Comparison of ENCODE assay signal across 21 cellular contexts in genomic region chr5:170849374-170849773, GRCh38. TPM values are rescaled to one million over a fixed set of nuclear protein-coding genes. Genes with fewer than 3 reads are reported as not detected.
DNase-seq lines count a peak whose midpoint lies in the region; ATAC-seq, FAIRE-seq and TF ChIP-seq lines count a peak whose summit lies in the region.
"Had no signal": no experiment of that assay in that cellular context is flagged by ENCODE, and none has a peak within 500 bp of the region (broad histone marks: within the 10 kb centered on the region; RNA-seq: fewer than 3 reads in every experiment).

No MANE protein-coding gene starts in this region.

- peak; percentile 25; the same call in 1 of the 3 replicates for TF ChIP-seq CTCF in H9 (conservative IDR thresholded peaks at IDR 0.05)
- TF ChIP-seq CTCF in H1 (IDR thresholded peaks at IDR 0.05; ENCODE audit: control extremely low read depth in 1 of 3, insufficient read depth in 1 of 3, low read depth in 1 of 3, low read length in 3 of 3): peak in 1 of 3 experiments; percentile 29; a peak in 1 of 4 replicates
- peak; percentile 5 for TF ChIP-seq CTCF in neural progenitor cell (IDR thresholded peaks at IDR 0.05)
- TF ChIP-seq CTCF in GM13976 (IDR thresholded peaks at IDR 0.05; ENCODE audit: borderline replicate concordance, control extremely low read depth, extremely low read depth, insufficient read depth, missing control alignments): no peak

- H3K9me3 ChIP-seq in H9 (ENCODE audit: control insufficient read depth, low read depth, low read length) (no peaks in the 10 kb centered on the region), H1 (ENCODE audit: insufficient read depth in 2 of 2, low read depth in 1 of 2, low read length in 1 of 2) (no peaks in the 10 kb centered on the region), neural progenitor cell (ENCODE audit: low read depth) (no peaks in the 10 kb centered on the region)
- H3K9me3 ChIP-seq: SJCRH30 had no signal

- ATAC-seq in left lobe of liver (no peak), GM21528 (IDR thresholded peaks at IDR 0.05; ENCODE audit: low FRiP score, unreplicated experiment) (no peak)

- H3K4ac ChIP-seq in H9 (ENCODE audit: low read depth, low read length): no peak overlapping the region
- no peak overlapping the region for H3K4ac ChIP-seq in H1 (replicated peaks; ENCODE audit: insufficient read length, low read depth, low read length)

- no peak overlapping the region for H4K8ac ChIP-seq in H9 (replicated peaks; ENCODE audit: insufficient read length, low read depth, low read length)
- no peak overlapping the region for H4K8ac ChIP-seq in H1 (ENCODE audit: extremely low read depth, insufficient read depth, low read length)

- H3T11ph ChIP-seq in H9 (ENCODE audit: low read length): no peak overlapping the region

- no peak for TF ChIP-seq RAD21 in H1 (IDR thresholded peaks at IDR 0.05 in 1 of 2, conservative IDR thresholded peaks at IDR 0.05 in 1 of 2; ENCODE audit: low read depth in 2 of 2, low read length in 2 of 2)

- H3K4me2 ChIP-seq in H9 (ENCODE audit: insufficient read depth, insufficient read length, low read length) (no peak overlapping the region), H1 (ENCODE audit: insufficient read depth in 1 of 2, low read depth in 2 of 2, low read length in 2 of 2) (no peak overlapping the region), neural progenitor cell (no peak overlapping the region)
- H3K4me2 ChIP-seq: PC-9 had no signal

- no peaks in the 10 kb centered on the region for H3K36me3 ChIP-seq in H1 (ENCODE audit: control insufficient read depth in 2 of 4, insufficient read depth in 4 of 4, low read length in 3 of 4)
- H3K36me3 ChIP-seq in neural progenitor cell: no peaks in the 10 kb centered on the region
- H3K36me3 ChIP-seq: SJCRH30 had no signal

- H3K9ac ChIP-seq in H9 (ENCODE audit: extremely low read depth, insufficient read length, low read length): no peak overlapping the region
- H3K9ac ChIP-seq in H1 (replicated peaks in 1 of 4; ENCODE audit: extremely low read depth in 1 of 4, low read depth in 3 of 4, low read length in 3 of 4): no peak overlapping the region
- no peak overlapping the region for H3K9ac ChIP-seq in neural progenitor cell

- no peaks in the 10 kb centered on the region for H4K20me1 ChIP-seq in H9 (ENCODE audit: control insufficient read depth, insufficient read depth, insufficient read length)
- no peaks in the 10 kb centered on the region for H4K20me1 ChIP-seq in H1 (replicated peaks in 1 of 2; ENCODE audit: control insufficient read depth in 1 of 2, insufficient read depth in 2 of 2, low read length in 2 of 2)
- no peaks in the 10 kb centered on the region for H4K20me1 ChIP-seq in neural progenitor cell (ENCODE audit: low read depth)

- H4K5ac ChIP-seq in H9 (ENCODE audit: insufficient read length, low read depth, low read length) (no peak overlapping the region), H1 (ENCODE audit: insufficient read length, low read depth, low read length) (no peak overlapping the region)

- H2BK5ac ChIP-seq in H9 (ENCODE audit: insufficient read length, low read length): no peak overlapping the region
- no peak overlapping the region for H2BK5ac ChIP-seq in H1 (ENCODE audit: low read depth, low read length)

- peak; percentile 58 for FAIRE-seq in H1 (lab: Jason Lieb, UNC)
- FAIRE-seq: G401.6, GM18507, HTR-8/SVneo had no signal

- no peak overlapping the region for H3K18ac ChIP-seq in H9 (ENCODE audit: insufficient read length, low read depth, low read length)
- no peak overlapping the region for H3K18ac ChIP-seq in H1 (ENCODE audit: extremely low read depth, low read length)

- H3K79me1 ChIP-seq in H9 (ENCODE audit: insufficient read depth, low read depth, low read length, poor library complexity, severe bottlenecking) (no peaks in the 10 kb centered on the region), H1 (ENCODE audit: low read depth, low read length) (no peaks in the 10 kb centered on the region)

- no peak overlapping the region for H2AK5ac ChIP-seq in H9 (ENCODE audit: insufficient read length, low read length)
- no peak overlapping the region for H2AK5ac ChIP-seq in H1 (ENCODE audit: low read depth, low read length)

- no peak overlapping the region for H3K23ac ChIP-seq in H9 (ENCODE audit: insufficient read length, low read depth, low read length)
- H3K23ac ChIP-seq in H1 (ENCODE audit: insufficient read length): no peak overlapping the region

- no peak for TF ChIP-seq POLR2A in H1 (IDR thresholded peaks at IDR 0.05; ENCODE audit: control extremely low read depth in 1 of 2, low read depth in 2 of 2, low read length in 2 of 2)

- H3K9me3 Mint-ChIP-seq in H9 (no peaks in the 10 kb centered on the region; a peak in 1 of 5 replicates), neural progenitor cell (no peaks in the 10 kb centered on the region)

- CTCF ChIA-PET in H1 (lab: Charles Lee; ENCODE audit: partially characterized antibody): interaction anchor here (0.9 to 1.0 kb wide), 2 partner anchors 16 to 182 kb away, joined by 3 read pairs; no protein-coding TSS in a partner anchor

- H2BK120ac ChIP-seq in H9 (ENCODE audit: low read depth, low read length, poor library complexity, severe bottlenecking): no peak overlapping the region
- H2BK120ac ChIP-seq in H1 (replicated peaks; ENCODE audit: low read depth, low read length): no peak overlapping the region

- H3K4me3 Mint-ChIP-seq in H9 (no peak overlapping the region), neural progenitor cell (no peak overlapping the region)

- H3K23me2 ChIP-seq in H9 (ENCODE audit: insufficient read length, low read depth, low read length, poor library complexity, severe bottlenecking): no peaks in the 10 kb centered on the region
- no peaks in the 10 kb centered on the region; the same call in 1 of the 2 replicates for H3K23me2 ChIP-seq in H1 (ENCODE audit: low read depth, low read length)

- WGBS in H9 (ENCODE audit: extremely low coverage, insufficient read length, low lambda C conversion rate): no CpG with 5 or more reads among the region's 2 CpGs
- WGBS in H1 (ENCODE audit: extremely low coverage in 1 of 2, insufficient coverage in 1 of 2, insufficient read length in 1 of 2, insufficient replicate concordance in 2 of 2, low coverage in 1 of 2, low lambda C conversion rate in 2 of 2, missing lambda C conversion rate in 1 of 2), 2 experiments: 82% methylated on average over 2 of the region's 2 CpGs; no CpG with 5 or more reads in 1 of the 2 experiments

- no peaks in the 10 kb centered on the region; a peak in 2 of 7 replicates for H3K36me3 Mint-ChIP-seq in H9 (ENCODE audit: insufficient read depth in 1 of 3, low read depth in 3 of 3)
- no peaks in the 10 kb centered on the region for H3K36me3 Mint-ChIP-seq in neural progenitor cell

- no peaks in the 10 kb centered on the region for H3K4me1 ChIP-seq in H9 (ENCODE audit: insufficient read depth, low read length)
- no peaks in the 10 kb centered on the region for H3K4me1 ChIP-seq in H1 (replicated peaks in 1 of 4; ENCODE audit: control insufficient read depth in 3 of 4, insufficient read depth in 4 of 4, low read length in 3 of 4)
- no peaks in the 10 kb centered on the region for H3K4me1 ChIP-seq in neural progenitor cell
- H3K4me1 ChIP-seq: SJCRH30 had no signal

- H3K4me1 Mint-ChIP-seq in H9 (no peaks in the 10 kb centered on the region), neural progenitor cell (no peaks in the 10 kb centered on the region)

- H3K27me3 ChIP-seq in H9 (ENCODE audit: insufficient read depth, low read length): no peaks in the 10 kb centered on the region; the same call in 1 of the 2 replicates
- H3K27me3 ChIP-seq in H1 (replicated peaks in 1 of 4; ENCODE audit: control insufficient read depth in 3 of 4, extremely low read depth in 1 of 4, insufficient read depth in 3 of 4, low read length in 3 of 4): no peaks in the 10 kb centered on the region
- no peaks in the 10 kb centered on the region for H3K27me3 ChIP-seq in neural progenitor cell
- H3K27me3 ChIP-seq: SJCRH30 had no signal

- in situ Hi-C loops in GM13976 (cut with MboI; ENCODE audit: low sequenced_read_pairs, unreplicated experiment): no loop called here

- no peak overlapping the region for H2AFZ ChIP-seq in H9 (ENCODE audit: low read length)
- no peak overlapping the region for H2AFZ ChIP-seq in H1 (ENCODE audit: low read length)
- H2AFZ ChIP-seq in neural progenitor cell (replicated peaks): no peak overlapping the region
- H2AFZ ChIP-seq: PC-9 had no signal

- H3K14ac ChIP-seq in H9 (ENCODE audit: insufficient read depth, low read length) (no peak overlapping the region), H1 (ENCODE audit: insufficient read length) (no peak overlapping the region)

- H3K56ac ChIP-seq in H9 (ENCODE audit: insufficient read length, low read depth, low read length) (no peak overlapping the region), H1 (replicated peaks; ENCODE audit: insufficient read length, low read depth, low read length) (no peak overlapping the region)

- H4K91ac ChIP-seq in H9 (ENCODE audit: insufficient read length, low read depth, low read length) (no peak overlapping the region), H1 (replicated peaks; ENCODE audit: insufficient read length, low read length) (no peak overlapping the region)

- POLR2A ChIA-PET in H1 (lab: Charles Lee; ENCODE audit: partially characterized antibody): no interaction called here

- H3K27ac ChIP-seq in H9 (ENCODE audit: insufficient read length, low read depth, low read length): no peak overlapping the region
- no peak overlapping the region for H3K27ac ChIP-seq in H1 (ENCODE audit: low read depth, low read length)
- no peak overlapping the region for H3K27ac ChIP-seq in neural progenitor cell
- H3K27ac ChIP-seq: HL-60, PC-9, SJCRH30 had no signal

- H3K27me3 Mint-ChIP-seq in H9 (ENCODE audit: low read depth) (peaks cover 2% of the 10 kb centered on the region; the same call in 1 of the 2 replicates), neural progenitor cell (ENCODE audit: insufficient read depth, low read depth) (peaks cover 2% of the 10 kb centered on the region)

- no peaks in the 10 kb centered on the region for H3F3A ChIP-seq in neural progenitor cell (ENCODE audit: low read depth)

- H2BK15ac ChIP-seq in H9 (ENCODE audit: low read depth, low read length): no peak overlapping the region
- H2BK15ac ChIP-seq in H1 (ENCODE audit: low read length): no peak overlapping the region

- no peak for TF ChIP-seq EP300 in H1 (IDR thresholded peaks at IDR 0.05; ENCODE audit: borderline replicate concordance in 1 of 2, low read depth in 2 of 2, low read length in 2 of 2)

- DNase-seq in H9 (no peak), RKO (ENCODE audit: low spot score) (peak; percentile 28), H1 (ENCODE audit: low read depth in 1 of 2, low spot score in 2 of 2) (no peak), neural progenitor cell (ENCODE audit: low spot score) (no peak), GM13976 (ENCODE audit: low spot score) (no peak), left lobe of liver (ENCODE audit: low spot score) (no peak)
- DNase-seq: C1 segment of cervical spinal cord, IMR-90, NCI-H1048, NCI-H1436, NCI-H1930, NCI-H2171, NCI-H526, PC-9, SJCRH30 had no signal

- H2BK20ac ChIP-seq in H9 (ENCODE audit: low read depth, low read length, poor library complexity, severe bottlenecking) (no peak overlapping the region), H1 (ENCODE audit: low read length) (no peak overlapping the region)

- H3K4me3 ChIP-seq in H1 (ENCODE audit: extremely low read depth in 1 of 4, insufficient read depth in 2 of 4, low read depth in 3 of 4, low read length in 4 of 4) (no peak overlapping the region), neural progenitor cell (no peak overlapping the region)
- H3K4me3 ChIP-seq: PC-9, SJCRH30 had no signal

- H3K27ac Mint-ChIP-seq in H9 (no peak overlapping the region), neural progenitor cell (no peak overlapping the region)

- H3K79me2 ChIP-seq in H9 (ENCODE audit: insufficient read depth, low read length) (no peaks in the 10 kb centered on the region), H1 (ENCODE audit: control insufficient read depth in 1 of 2, insufficient read depth in 2 of 2, low read length in 2 of 2) (no peaks in the 10 kb centered on the region), neural progenitor cell (ENCODE audit: low read depth) (no peaks in the 10 kb centered on the region)

- no peak overlapping the region for H2BK12ac ChIP-seq in H9 (ENCODE audit: insufficient read length, low read depth, low read length)
- H2BK12ac ChIP-seq in H1 (ENCODE audit: low read depth, low read length): no peak overlapping the region

RNA-seq across cellular contexts. Expression of gene RANBP17, which starts 12.4 kb away (rescaled TPM):
- total RNA-seq in H9 (2021) (16.5 and 20.0 TPM in 2 replicates), neural progenitor cell (ENCODE audit: low replicate concordance) (38.7 and 49.7 TPM in 2 replicates), left lobe of liver (3.0 TPM)
- 16.2 and 21.3 TPM in 2 replicates for total RNA-seq in H1 (2021; fragmentation: NEBNext Ultra II Directional; extraction: Animal tissue kit (Norgen Biotek cat#: 25700))
- polyA plus RNA-seq in H1 (2011; rRNA removed): 6.8 and 8.6 TPM in 2 replicates
- polyA plus RNA-seq in H1 (2011; cell fraction: cytosol; rRNA removed): 10.1 TPM
- polyA plus RNA-seq in H1 (2011; cell fraction: nucleus; rRNA removed): 27.7 TPM
- 8.0 to 13.4 TPM (median 8.5 TPM) in 4 replicates for polyA plus RNA-seq in H1 (2012, experiment 1 of 2)
- polyA plus RNA-seq in H1 (2012, experiment 2 of 2): 0.28 TPM
- 9.5 TPM for polyA plus RNA-seq in H1 (2013, experiment 1 of 2)
- polyA plus RNA-seq in H1 (2013, experiment 2 of 2): 5.7 TPM
- 81.3 and 133 TPM in 2 replicates for polyA minus RNA-seq in H1 (2011; rRNA and poly(A)+ RNA removed)
- polyA minus RNA-seq in H1 (2011; cell fraction: cytosol; rRNA and poly(A)+ RNA removed): 25.0 TPM
- polyA minus RNA-seq in H1 (2011; cell fraction: nucleus; rRNA and poly(A)+ RNA removed): 149 TPM
- total RNA-seq: H4 had no signal
